24 cellular contexts compared by ENCODE assay signal in the genomic region with DNA sequence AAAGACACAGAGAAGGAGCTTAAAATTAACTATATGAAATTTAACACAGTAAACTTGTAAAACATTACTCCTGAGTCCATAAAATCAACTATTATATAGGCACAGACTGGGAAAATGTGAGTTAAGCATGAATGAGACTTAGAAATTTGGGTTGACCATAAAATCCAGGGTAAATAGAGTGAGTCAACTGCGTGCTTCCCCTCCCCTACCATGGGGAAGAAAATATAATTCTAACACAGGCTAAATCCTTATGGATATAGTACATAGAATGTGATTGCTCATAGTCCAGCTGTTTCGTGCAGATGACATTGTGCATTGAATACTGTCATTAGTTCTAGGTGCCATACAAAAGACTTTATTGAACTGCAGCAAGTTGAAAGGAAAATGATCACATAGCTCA.
"Had no signal": no experiment of that assay in that cellular context is flagged by ENCODE, and none has a peak within 500 bp of the region (broad histone marks: within the 10 kb centered on the region; RNA-seq: fewer than 3 reads in every experiment).

No MANE protein-coding gene starts in this region.

- H3K27me3 ChIP-seq: gastrocnemius medialis, right lobe of liver, testis, tibial nerve, upper lobe of right lung, vagina had no signal

- H3K9me3 ChIP-seq: gastrocnemius medialis, prostate gland, right lobe of liver, testis, tibial nerve, upper lobe of right lung, vagina had no signal

- ATAC-seq: gastrocnemius medialis; left cardiac atrium; left ventricle myocardium superior; right lobe of liver; stimulated activated memory B cell treated with anti-CD40 and anti-IgM and Interleukin-4, amounts not matched to agents 10 μg/mL and 1 μg/mL and 100 μg/mL, for 72 hours; upper lobe of right lung had no signal

- H3K36me3 ChIP-seq: gastrocnemius medialis, prostate gland had no signal

- DNase-seq: effector CD4-positive, alpha-beta T cell; endodermal cell; erythroblast; gastrocnemius medialis; glutamatergic neuron; islet precursor cell; left cardiac atrium; left ventricle myocardium superior; mesenchymal stem cell; midbrain; naive B cell; occipital lobe; retina; right lobe of liver; stimulated activated CD4-positive, alpha-beta T cell treated with anti-CD3 and anti-CD28 coated beads, Interleukin-4, amount 100 ng/mL, for 24 hours; testis; upper lobe of right lung had no signal

- H3K27ac ChIP-seq: coronary artery, gastrocnemius medialis, parathyroid adenoma, prostate gland, right lobe of liver, testis, tibial nerve, upper lobe of right lung, vagina had no signal

- H3K4me1 ChIP-seq: gastrocnemius medialis, parathyroid adenoma, prostate gland, right lobe of liver, testis, tibial nerve, upper lobe of right lung, vagina had no signal

- H3K4me3 ChIP-seq: coronary artery, gastrocnemius medialis, lung, prostate gland, right lobe of liver, testis, tibial nerve, upper lobe of right lung, vagina had no signal
